In the genomic region with DNA sequence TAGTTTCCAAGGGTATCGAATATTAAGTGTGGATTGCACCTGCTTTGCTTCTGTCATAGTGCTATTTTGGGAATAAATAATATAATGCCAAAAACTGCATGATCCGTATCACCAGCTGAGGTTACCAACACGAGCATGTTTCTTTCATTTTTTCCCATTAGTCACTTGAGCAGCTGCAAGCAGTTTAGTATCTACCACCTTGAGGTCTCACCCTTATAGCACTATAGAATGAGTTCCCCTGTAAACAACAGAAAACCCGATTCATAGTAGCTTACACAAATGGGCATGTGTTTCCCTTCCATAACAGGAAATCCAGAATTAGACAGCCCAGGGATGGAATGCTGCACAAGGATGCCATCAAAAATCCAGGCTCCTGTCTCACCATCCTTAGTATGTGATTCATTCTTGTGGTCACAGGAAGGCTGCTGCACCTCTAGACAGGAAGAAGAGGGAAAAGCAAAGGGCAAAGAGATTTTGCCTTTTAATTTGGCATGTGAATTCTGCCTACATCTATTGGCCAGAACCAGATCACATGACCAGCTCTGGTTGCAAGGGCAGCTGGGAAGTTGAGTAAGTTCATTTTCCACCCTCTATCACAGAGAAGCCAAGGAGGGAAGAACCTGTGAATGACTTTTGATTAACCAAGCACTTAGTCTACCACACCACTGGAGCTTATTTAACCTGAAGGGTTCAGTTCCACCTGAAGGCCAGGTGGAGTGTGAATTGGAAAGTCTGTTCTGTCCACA, we compare ENCODE assay signal across 20 cellular contexts.
DNase-seq lines count a peak whose midpoint lies in the region; ATAC-seq, FAIRE-seq and TF ChIP-seq lines count a peak whose summit lies in the region.
"Had no signal": no experiment of that assay in that cellular context is flagged by ENCODE, and none has a peak within 500 bp of the region (broad histone marks: within the 10 kb centered on the region; RNA-seq: fewer than 3 reads in every experiment).

No MANE protein-coding gene starts in this region.

- H3K9me3 ChIP-seq in astrocyte (ENCODE audit: insufficient read depth, low read depth, low read length) (no peaks in the 10 kb centered on the region), psoas muscle (peaks cover 7% of the 10 kb centered on the region)
- H3K9me3 ChIP-seq: ascending aorta, neutrophil, testis had no signal

- peak overlapping the region; percentile 47 for H3K4me2 ChIP-seq in astrocyte (ENCODE audit: low read length)

- no peaks in the 10 kb centered on the region for H3K79me2 ChIP-seq in astrocyte (ENCODE audit: insufficient read depth, low read length)

- no peaks in the 10 kb centered on the region for H3K36me3 ChIP-seq in astrocyte (ENCODE audit: insufficient read depth, low read length)
- H3K36me3 ChIP-seq in psoas muscle (ENCODE audit: insufficient read depth in 1 of 2, low read depth in 1 of 2): no peaks in the 10 kb centered on the region
- H3K36me3 ChIP-seq: ascending aorta, neutrophil had no signal

- H3K27me3 ChIP-seq in astrocyte (ENCODE audit: insufficient read depth, low read length) (no peaks in the 10 kb centered on the region), psoas muscle (ENCODE audit: insufficient read depth in 3 of 3, low read length in 2 of 3) (no peaks in the 10 kb centered on the region)
- H3K27me3 ChIP-seq: ascending aorta, neutrophil, testis had no signal

- H3K27ac Mint-ChIP-seq in astrocyte (ENCODE audit: unreplicated experiment): no peak overlapping the region
- H3K27ac Mint-ChIP-seq: activated naive CD4-positive, alpha-beta T cell treated with anti-CD3 and anti-CD28 coated beads, Interleukin-2, amount 50 U/mL, for 24 hours; CD8-positive, alpha-beta T cell; effector memory CD8-positive, alpha-beta T cell had no signal

- TF ChIP-seq CTCF in astrocyte (IDR thresholded peaks at IDR 0.05; ENCODE audit: insufficient read depth, low read depth, low read length) (no peak), psoas muscle (IDR thresholded peaks at IDR 0.05) (no peak)

- intact Hi-C loops in psoas muscle (cut with DNase I): no loop called here

- H3K27ac ChIP-seq in astrocyte (ENCODE audit: low read depth, low read length): no peak overlapping the region
- H3K27ac ChIP-seq in psoas muscle: peak overlapping the region; percentile 50
- H3K27ac ChIP-seq: ascending aorta, neutrophil, testis had no signal

- ATAC-seq in psoas muscle (peak in 2 of 4 donors; percentile 67 to 71), GM21381 (IDR thresholded peaks at IDR 0.05; ENCODE audit: unreplicated experiment) (no peak), GM18909 (IDR thresholded peaks at IDR 0.05; ENCODE audit: poor library complexity, unreplicated experiment) (no peak)
- ATAC-seq: CD8-positive, alpha-beta T cell; effector memory CD8-positive, alpha-beta T cell; left ventricle myocardium superior had no signal

- DNase-seq in EH (ENCODE audit: low read depth) (peak; percentile 13), NAMALWA (ENCODE audit: low spot score) (peak; percentile 32), astrocyte (ENCODE audit: low read depth) (peak; percentile 29), psoas muscle (no peak), NCI-H2081 treated with DMSO at 0.1 percent for 48 hours (lab: John Stamatoyannopoulos, UW) (no peak)
- DNase-seq in activated effector memory CD4-positive, alpha-beta T cell treated with Interleukin-2 at 50 U/mL for 16 hours: no peak
- DNase-seq: activated T-cell treated with anti-CD3 and anti-CD28 coated beads, Interleukin-2, amount 50 U/mL, for 48 hours; CD8-positive, alpha-beta T cell; DMS53; effector memory CD8-positive, alpha-beta T cell; left ventricle myocardium superior; NCI-H146; NCI-H2227 treated with DMSO at 0.1 percent for 48 hours; stimulated activated CD4-positive, alpha-beta T cell treated with anti-CD3 and anti-CD28 coated beads, Interleukin-15, amount 100 ng/mL, for 24 hours; testis had no signal

- H3K4me3 ChIP-seq in astrocyte (ENCODE audit: insufficient read depth, low read depth, low read length) (no peak overlapping the region), psoas muscle (peak overlapping the region; percentile 43)
- H3K4me3 ChIP-seq: ascending aorta, testis had no signal

- H2AFZ ChIP-seq in astrocyte (ENCODE audit: low read depth, low read length): no peak overlapping the region

- WGBS in psoas muscle, 3 donors: 6 to 12% (median 9%) methylated on average over 4 of the region's 4 CpGs

- FAIRE-seq in astrocyte (lab: Jason Lieb, UNC): no peak

- no peak overlapping the region for H3K9ac ChIP-seq in astrocyte (ENCODE audit: low read length)

- no peaks in the 10 kb centered on the region for H3K36me3 Mint-ChIP-seq in astrocyte (ENCODE audit: low read depth, unreplicated experiment)
- H3K36me3 Mint-ChIP-seq: activated naive CD4-positive, alpha-beta T cell treated with anti-CD3 and anti-CD28 coated beads, Interleukin-2, amount 50 U/mL, for 24 hours; CD8-positive, alpha-beta T cell had no signal

- H3K4me3 Mint-ChIP-seq in astrocyte (ENCODE audit: unreplicated experiment): no peak overlapping the region
- H3K4me3 Mint-ChIP-seq: activated naive CD4-positive, alpha-beta T cell treated with anti-CD3 and anti-CD28 coated beads, Interleukin-2, amount 50 U/mL, for 24 hours; CD8-positive, alpha-beta T cell; effector memory CD8-positive, alpha-beta T cell had no signal

- H3K4me1 ChIP-seq in astrocyte (ENCODE audit: insufficient read depth, low read length) (no peaks in the 10 kb centered on the region), psoas muscle (peaks cover 16% of the 10 kb centered on the region)
- H3K4me1 ChIP-seq: ascending aorta, testis had no signal

- no peaks in the 10 kb centered on the region for H3K9me3 Mint-ChIP-seq in astrocyte (ENCODE audit: unreplicated experiment)
- H3K9me3 Mint-ChIP-seq: activated naive CD4-positive, alpha-beta T cell treated with anti-CD3 and anti-CD28 coated beads, Interleukin-2, amount 50 U/mL, for 24 hours; CD8-positive, alpha-beta T cell; effector memory CD8-positive, alpha-beta T cell had no signal

- no peaks in the 10 kb centered on the region for H4K20me1 ChIP-seq in astrocyte (ENCODE audit: insufficient read depth, low read length)

- peaks cover 2% of the 10 kb centered on the region for H3K27me3 Mint-ChIP-seq in astrocyte (ENCODE audit: low read depth, unreplicated experiment)

- H3K4me1 Mint-ChIP-seq in astrocyte (ENCODE audit: low read depth, unreplicated experiment): peaks cover 18% of the 10 kb centered on the region

Comparison
In these comparisons a context has a peak if more than half of its experiments do, and no peak if none do; other contexts are left out.
1. DNase-seq: peak in EH (single experiment), NAMALWA (single experiment) and astrocyte (single experiment); none in psoas muscle (0 of 2), activated effector memory CD4-positive, alpha-beta T cell treated with Interleukin-2 at 50 U/mL for 16 hours (single experiment) and NCI-H2081 treated with DMSO at 0.1 percent for 48 hours (single experiment).